ENCODE assay signal across 18 cellular contexts in the genomic region with DNA sequence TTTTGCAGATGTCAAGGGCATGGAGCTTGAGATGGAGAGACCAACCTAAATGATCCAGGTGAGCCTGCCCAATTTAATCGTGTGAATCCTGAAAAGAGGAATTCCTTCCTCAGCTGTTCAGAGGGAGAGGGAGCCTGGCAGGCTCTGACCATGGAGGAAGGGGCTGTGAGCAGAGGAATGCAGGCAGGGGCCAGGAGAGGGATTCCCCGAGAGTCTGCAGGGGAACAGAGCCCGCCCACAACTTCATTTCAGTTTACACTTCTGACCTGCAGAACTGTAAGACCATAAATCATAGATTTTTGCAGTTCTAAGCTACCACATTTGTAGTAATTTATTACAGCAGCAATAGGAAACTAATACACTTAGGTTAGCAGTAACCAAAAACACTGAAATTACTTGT.
A peak's percentile ranks its signal among the peaks of the same experiment; 100 is the strongest.
DNase-seq lines count a peak whose midpoint lies in the region; ATAC-seq, FAIRE-seq and TF ChIP-seq lines count a peak whose summit lies in the region.
"Had no signal": no experiment of that assay in that cellular context is flagged by ENCODE, and none has a peak within 500 bp of the region (broad histone marks: within the 10 kb centered on the region; RNA-seq: fewer than 3 reads in every experiment).

No MANE protein-coding gene starts in this region.

- TF ChIP-seq EP300 in A549 (IDR thresholded peaks at IDR 0.05), result no peak

- H3K14ac ChIP-seq in mesenchymal stem cell (ENCODE audit: low read length in 2 of 2), result no peak overlapping the region

- no peak for ATAC-seq in A549
- no peak for ATAC-seq in GM18861 (IDR thresholded peaks at IDR 0.05; ENCODE audit: unreplicated experiment)
- ATAC-seq: GM12878 had no signal

- H3K27ac ChIP-seq in A549 (peak overlapping the region; percentile 99), HEK293 (ENCODE audit: extremely low read depth, low read depth, low read length) (no peak overlapping the region), mesenchymal stem cell (ENCODE audit: low read length, poor library complexity, severe bottlenecking) (no peak overlapping the region), brain microvascular endothelial cell (no peak overlapping the region)

- H2BK12ac ChIP-seq in mesenchymal stem cell (ENCODE audit: low read length in 2 of 2), result no peak overlapping the region

- H3K18ac ChIP-seq in mesenchymal stem cell (ENCODE audit: low read depth in 1 of 2, low read length in 2 of 2), result no peak overlapping the region

- H3K23ac ChIP-seq in mesenchymal stem cell (ENCODE audit: low read length in 2 of 2), result no peak overlapping the region

- H2BK5ac ChIP-seq in mesenchymal stem cell (ENCODE audit: low read depth, low read length, poor library complexity, severe bottlenecking), result no peak overlapping the region

- 60% methylated on average over 3 of the region's 3 CpGs for WGBS in A549 (ENCODE audit: missing lambda C conversion rate)
- 18% methylated on average over 3 of the region's 3 CpGs for whole genome bisulfite sequencing in mesenchymal stem cell

- POLR2A ChIA-PET in A549 (lab: Yijun Ruan, JAX), result no interaction called here
- POLR2A ChIA-PET in HEK293 (lab: Yijun Ruan, JAX), result no interaction called here

- CTCF ChIA-PET in A549 (lab: Yijun Ruan, JAX), result interaction anchor here (2.3 kb wide), 1 partner anchor 12 kb away, joined by 7 read pairs; no protein-coding TSS in a partner anchor
- CTCF ChIA-PET in HEK293 (lab: Yijun Ruan, JAX), result interaction anchor here (1.0 kb wide), 1 partner anchor 113 kb away, joined by 3 read pairs; no protein-coding TSS in a partner anchor

- no peak overlapping the region for H4K91ac ChIP-seq in mesenchymal stem cell (ENCODE audit: low read length)

- H4K8ac ChIP-seq in mesenchymal stem cell (ENCODE audit: low read length), result no peak overlapping the region

- TF ChIP-seq POLR2A in A549 (IDR thresholded peaks at IDR 0.05; ENCODE audit: low read length), result no peak

- H3K36me3 ChIP-seq in HEK293 (ENCODE audit: control insufficient read depth in 2 of 2, insufficient read depth in 1 of 2, low read length in 2 of 2) (no peaks in the 10 kb centered on the region), mesenchymal stem cell (ENCODE audit: control insufficient read depth in 1 of 2, insufficient read depth in 2 of 2, low read depth in 1 of 2, low read length in 2 of 2) (no peaks in the 10 kb centered on the region), brain microvascular endothelial cell (replicated peaks) (no peaks in the 10 kb centered on the region)
- H3K36me3 ChIP-seq: BE2C, HAP-1 had no signal

- H3K4me2 ChIP-seq in A549 (no peak overlapping the region), mesenchymal stem cell (ENCODE audit: low read length, poor library complexity, severe bottlenecking) (no peak overlapping the region)
- H3K4me2 ChIP-seq: SK-N-SH had no signal

- no peak overlapping the region for H2AK5ac ChIP-seq in mesenchymal stem cell (ENCODE audit: low read length, severe bottlenecking)

- DNase-seq in A549 (ENCODE audit: low read depth in 1 of 2, low spot score in 1 of 2), result no peak
- DNase-seq in choroid plexus epithelial cell (ENCODE audit: low read depth), result peak; percentile 52
- DNase-seq in mesenchymal stem cell, result peak; percentile 53
- no peak for DNase-seq in amniotic stem cell (lab: John Stamatoyannopoulos, UW)
- no peak for DNase-seq in 8988T
- no peak for DNase-seq in brain microvascular endothelial cell
- DNase-seq: BE2C; Caco-2; CD4-positive, CD25-positive, alpha-beta regulatory T cell; NCI-H1694 treated with DMSO at 0.1 percent for 48 hours; NCI-H226; NCI-H524; RPMI8226; SK-N-SH had no signal

- no peak for FAIRE-seq in A549 (lab: Jason Lieb, UNC)
- FAIRE-seq: GM12878 had no signal

- no peak overlapping the region for H2AFZ ChIP-seq in mesenchymal stem cell (ENCODE audit: low read depth, low read length)

- in situ Hi-C loops in brain microvascular endothelial cell (cut with HindIII; ENCODE audit: low pct_ligation_motif_present, low sequenced_read_pairs), result no loop called here

- no peak overlapping the region for H3K9ac ChIP-seq in mesenchymal stem cell (ENCODE audit: low read length)
- H3K9ac ChIP-seq: SK-N-SH had no signal

- H3K9me3 ChIP-seq in A549, result peaks cover 13% of the 10 kb centered on the region; the same call in 2 of the 3 replicates
- H3K9me3 ChIP-seq in HEK293 (ENCODE audit: control insufficient read depth, insufficient read depth, low read depth, low read length), result no peaks in the 10 kb centered on the region
- no peaks in the 10 kb centered on the region for H3K9me3 ChIP-seq in mesenchymal stem cell (ENCODE audit: control insufficient read depth, low read length)
- H3K9me3 ChIP-seq: BE2C, Caco-2, HAP-1, SK-N-SH had no signal

- TF ChIP-seq CTCF in A549 (IDR thresholded peaks at IDR 0.05), result no peak
- no peak for TF ChIP-seq CTCF in HEK293 (tag by site-specific recombination; IDR thresholded peaks at IDR 0.05)
- TF ChIP-seq CTCF in choroid plexus epithelial cell (conservative IDR thresholded peaks at IDR 0.05; ENCODE audit: low read depth, low read length), result no peak
- TF ChIP-seq CTCF in brain microvascular endothelial cell (IDR thresholded peaks at IDR 0.05; ENCODE audit: low read depth, low read length, missing control alignments), result no peak

- no peak overlapping the region for H2BK15ac ChIP-seq in mesenchymal stem cell (ENCODE audit: low read depth, poor library complexity, severe bottlenecking)

- H3K4ac ChIP-seq in mesenchymal stem cell (ENCODE audit: low read depth in 1 of 2, low read length in 2 of 2), result no peak overlapping the region

- peaks cover 0 to 39% of the 10 kb centered on the region in 2 experiments for H3K27me3 ChIP-seq in mesenchymal stem cell (ENCODE audit: control insufficient read depth in 1 of 2, insufficient read depth in 1 of 2, low read length in 2 of 2)
- no peaks in the 10 kb centered on the region for H3K27me3 ChIP-seq in brain microvascular endothelial cell (replicated peaks)

- no peak overlapping the region for H2BK120ac ChIP-seq in mesenchymal stem cell (ENCODE audit: low read depth, low read length)

- H3K79me1 ChIP-seq in mesenchymal stem cell (replicated peaks; ENCODE audit: low read length, poor library complexity, severe bottlenecking), result no peaks in the 10 kb centered on the region

- H3K4me3 ChIP-seq in A549 (no peak overlapping the region), HEK293 (ENCODE audit: low read depth, low read length) (no peak overlapping the region), choroid plexus epithelial cell (ENCODE audit: low read depth, low read length) (no peak overlapping the region), mesenchymal stem cell (ENCODE audit: insufficient read depth in 1 of 2, low read depth in 1 of 2, low read length in 2 of 2) (no peak overlapping the region), brain microvascular endothelial cell (ENCODE audit: low read depth, low read length) (no peak overlapping the region)
- H3K4me3 ChIP-seq: GM12878, HAP-1 had no signal

- peaks cover 34% of the 10 kb centered on the region for H3K4me1 ChIP-seq in A549
- peaks cover 13% of the 10 kb centered on the region for H3K4me1 ChIP-seq in HEK293 (ENCODE audit: control insufficient read depth, insufficient read depth, low read length)
- peaks cover 22% of the 10 kb centered on the region for H3K4me1 ChIP-seq in mesenchymal stem cell (ENCODE audit: control insufficient read depth, insufficient read depth, low read depth, low read length)
- H3K4me1 ChIP-seq: Caco-2 had no signal

- no peak for TF ChIP-seq RAD21 in A549 (conservative IDR thresholded peaks at IDR 0.05 in 1 of 2, IDR thresholded peaks at IDR 0.05 in 1 of 2)

TF ChIP-seq in A549, 52 proteins besides CTCF, POLR2A, EP300 and RAD21:
- no peak for TF ChIP-seq MAFK (IDR thresholded peaks at IDR 0.05; ENCODE audit: partially characterized antibody)
- no peak for TF ChIP-seq ZNF302 (CRISPR knock-in tag; IDR thresholded peaks at IDR 0.05)
- TF ChIP-seq BHLHE40 (IDR thresholded peaks at IDR 0.05; ENCODE audit: low read depth, low read length), result no peak
- no peak for TF ChIP-seq RCOR1 (IDR thresholded peaks at IDR 0.05; ENCODE audit: low read depth, low read length)

TF ChIP-seq in HEK293, 187 proteins besides CTCF, POLR2A, EP300 and RAD21:
- TF ChIP-seq ZBTB1 (tag by site-specific recombination; IDR thresholded peaks at IDR 0.05) (no peak), ZNF311 (tag by site-specific recombination; IDR thresholded peaks at IDR 0.05; ENCODE audit: borderline replicate concordance) (no peak), ZNF114 (tag by site-specific recombination; IDR thresholded peaks at IDR 0.05) (no peak), MZF1 (tag by site-specific recombination; IDR thresholded peaks at IDR 0.05; ENCODE audit: borderline replicate concordance) (0 out of 2 replicates have a peak, but pooled peaks have one; percentile 55)
- TF ChIP-seq, protein P1, sequence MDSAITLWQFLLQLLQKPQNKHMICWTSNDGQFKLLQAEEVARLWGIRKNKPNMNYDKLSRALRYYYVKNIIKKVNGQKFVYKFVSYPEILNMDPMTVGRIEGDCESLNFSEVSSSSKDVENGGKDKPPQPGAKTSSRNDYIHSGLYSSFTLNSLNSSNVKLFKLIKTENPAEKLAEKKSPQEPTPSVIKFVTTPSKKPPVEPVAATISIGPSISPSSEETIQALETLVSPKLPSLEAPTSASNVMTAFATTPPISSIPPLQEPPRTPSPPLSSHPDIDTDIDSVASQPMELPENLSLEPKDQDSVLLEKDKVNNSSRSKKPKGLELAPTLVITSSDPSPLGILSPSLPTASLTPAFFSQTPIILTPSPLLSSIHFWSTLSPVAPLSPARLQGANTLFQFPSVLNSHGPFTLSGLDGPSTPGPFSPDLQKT (IDR thresholded peaks at IDR 0.05; ENCODE audit: borderline replicate concordance, low read depth, low read length), result no peak
- TF ChIP-seq, protein P2, sequence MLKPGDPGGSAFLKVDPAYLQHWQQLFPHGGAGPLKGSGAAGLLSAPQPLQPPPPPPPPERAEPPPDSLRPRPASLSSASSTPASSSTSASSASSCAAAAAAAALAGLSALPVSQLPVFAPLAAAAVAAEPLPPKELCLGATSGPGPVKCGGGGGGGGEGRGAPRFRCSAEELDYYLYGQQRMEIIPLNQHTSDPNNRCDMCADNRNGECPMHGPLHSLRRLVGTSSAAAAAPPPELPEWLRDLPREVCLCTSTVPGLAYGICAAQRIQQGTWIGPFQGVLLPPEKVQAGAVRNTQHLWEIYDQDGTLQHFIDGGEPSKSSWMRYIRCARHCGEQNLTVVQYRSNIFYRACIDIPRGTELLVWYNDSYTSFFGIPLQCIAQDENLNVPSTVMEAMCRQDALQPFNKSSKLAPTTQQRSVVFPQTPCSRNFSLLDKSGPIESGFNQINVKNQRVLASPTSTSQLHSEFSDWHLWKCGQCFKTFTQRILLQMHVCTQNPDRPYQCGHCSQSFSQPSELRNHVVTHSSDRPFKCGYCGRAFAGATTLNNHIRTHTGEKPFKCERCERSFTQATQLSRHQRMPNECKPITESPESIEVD (tag by site-specific recombination; IDR thresholded peaks at IDR 0.05), result 0 out of 2 replicates have a peak, but pooled peaks have one; percentile 29

Comparison
In these comparisons a context has a peak if more than half of its experiments do, and no peak if none do; other contexts are left out.
1. DNase-seq: peak in choroid plexus epithelial cell (single experiment) and mesenchymal stem cell (single experiment); none in A549 (0 of 2), amniotic stem cell (single experiment), 8988T (single experiment) and brain microvascular endothelial cell (single experiment).
2. H3K27ac ChIP-seq: peak in A549 (2 of 2); none in HEK293 (single experiment), mesenchymal stem cell (single experiment) and brain microvascular endothelial cell (single experiment).